In the genomic region with DNA sequence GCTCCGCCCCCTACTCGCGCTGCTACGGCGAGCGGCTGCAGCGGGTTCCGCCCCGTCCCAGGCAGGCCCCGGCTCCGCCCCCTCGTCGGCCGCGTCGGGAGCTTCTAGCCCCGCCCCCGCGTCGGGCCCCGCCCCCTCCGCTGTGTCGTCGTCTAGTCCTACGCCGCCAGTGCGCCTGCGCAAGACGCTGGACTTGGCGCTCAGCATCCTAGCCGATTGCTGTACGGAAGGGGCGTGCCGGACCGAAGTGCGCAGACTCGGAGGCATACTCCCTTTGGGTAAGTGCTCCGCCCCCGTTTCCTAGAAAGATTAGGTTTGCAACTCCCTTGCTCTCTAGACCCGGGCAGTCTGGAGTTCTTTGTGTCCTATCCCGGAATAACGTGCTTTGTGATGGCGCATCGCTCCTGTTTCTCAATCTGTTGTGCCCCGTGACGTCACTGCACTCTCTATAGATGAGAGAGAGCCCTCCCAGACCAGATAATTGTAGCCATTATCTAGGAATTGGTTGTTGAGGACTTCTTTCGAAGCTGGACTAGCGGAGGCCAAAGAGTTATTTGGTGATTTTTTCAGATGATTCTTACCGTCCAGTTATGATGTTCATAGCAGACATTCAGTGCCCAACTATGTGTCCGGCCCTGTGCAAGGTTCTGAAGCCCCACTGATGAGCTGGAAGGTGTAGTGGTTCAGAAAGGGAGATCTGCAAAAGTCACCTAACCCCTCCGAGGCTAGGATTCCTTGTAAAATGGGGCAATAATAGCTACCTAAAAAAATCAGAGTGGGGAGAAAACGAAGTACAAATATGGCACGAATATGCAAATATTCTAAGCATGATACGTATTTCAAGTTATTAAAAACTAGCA, we compare ENCODE assay signal across 8 cellular contexts. TPM values are rescaled to one million over a fixed set of nuclear protein-coding genes. Genes with fewer than 3 reads are reported as not detected.
DNase-seq lines count a peak whose midpoint lies in the region; ATAC-seq and TF ChIP-seq lines count a peak whose summit lies in the region.

No MANE protein-coding gene starts in this region.

- POLR2A ChIA-PET in naive thymus-derived CD4-positive, alpha-beta T cell (lab: Charles Lee) = interaction anchor here (0.6 to 5.2 kb wide), 30 partner anchors 10 to 881 kb away, joined by 3 to 69 read pairs (median 6); a partner anchor contains a TSS

- no peaks in the 10 kb centered on the region for H3K27me3 Mint-ChIP-seq in activated T-helper 17 cell treated with anti-CD3 and anti-CD28 coated beads, Interleukin-2, amount 50 U/mL, for 72 hours
- H3K27me3 Mint-ChIP-seq in naive thymus-derived CD4-positive, alpha-beta T cell = no peaks in the 10 kb centered on the region
- H3K27me3 Mint-ChIP-seq in stimulated activated memory B cell treated with anti-CD40 and anti-IgM and Interleukin-4, amounts not matched to agents 10 μg/mL and 1 μg/mL and 100 μg/mL, for 72 hours = no peaks in the 10 kb centered on the region

- peak; percentile 85 for ATAC-seq in activated T-helper 17 cell treated with anti-CD3 and anti-CD28 coated beads, Interleukin-2, amount 50 U/mL, for 72 hours (replicated peaks)
- ATAC-seq in naive thymus-derived CD4-positive, alpha-beta T cell = peak; percentile 91
- peak; percentile 92 for ATAC-seq in stimulated activated memory B cell treated with anti-CD40 and anti-IgM and Interleukin-4, amounts not matched to agents 10 μg/mL and 1 μg/mL and 100 μg/mL, for 72 hours

- H3K9me3 ChIP-seq in GM23248 (ENCODE audit: low read depth) (no peaks in the 10 kb centered on the region), fibroblast of lung (ENCODE audit: control insufficient read depth, insufficient read depth, low read depth, low read length) (no peaks in the 10 kb centered on the region)
- no peaks in the 10 kb centered on the region for H3K9me3 ChIP-seq in naive thymus-derived CD4-positive, alpha-beta T cell (ENCODE audit: control insufficient read depth in 2 of 3, low read length in 3 of 3)

- no peaks in the 10 kb centered on the region for H3K9me3 Mint-ChIP-seq in activated T-helper 17 cell treated with anti-CD3 and anti-CD28 coated beads, Interleukin-2, amount 50 U/mL, for 72 hours
- peaks cover 0 to 2% (median 0%) of the 10 kb centered on the region in 11 donors for H3K9me3 Mint-ChIP-seq in naive thymus-derived CD4-positive, alpha-beta T cell
- no peaks in the 10 kb centered on the region for H3K9me3 Mint-ChIP-seq in stimulated activated memory B cell treated with anti-CD40 and anti-IgM and Interleukin-4, amounts not matched to agents 10 μg/mL and 1 μg/mL and 100 μg/mL, for 72 hours

- H2AFZ ChIP-seq in GM23248 (peak overlapping the region; percentile 86), fibroblast of lung (ENCODE audit: low read length) (peak overlapping the region; percentile 87)

- peaks cover 50% of the 10 kb centered on the region for H3K79me2 ChIP-seq in GM23248 (ENCODE audit: insufficient read depth)
- H3K79me2 ChIP-seq in fibroblast of lung (ENCODE audit: control insufficient read depth, insufficient read depth, low read length) = peaks cover 33% of the 10 kb centered on the region

- 0 to 2% methylated on average over 30 to 43 of the region's 54 CpGs for WGBS in GM23248 (ENCODE audit: low coverage in 1 of 2, low lambda C conversion rate in 2 of 2, missing lambda C conversion rate in 2 of 2), 2 experiments

- no peaks in the 10 kb centered on the region for H4K20me1 ChIP-seq in GM23248 (ENCODE audit: insufficient read depth)
- no peaks in the 10 kb centered on the region for H4K20me1 ChIP-seq in fibroblast of lung (ENCODE audit: control insufficient read depth, extremely low read depth, insufficient read depth, low read length)

- H3K4me2 ChIP-seq in GM23248 (ENCODE audit: unreplicated experiment) = peak overlapping the region; percentile 91
- peak overlapping the region; percentile 74 for H3K4me2 ChIP-seq in fibroblast of lung (ENCODE audit: extremely low read depth, insufficient read depth, low read length)

- no peaks in the 10 kb centered on the region for H3K27me3 ChIP-seq in GM23248 (replicated peaks; ENCODE audit: insufficient read depth)
- no peaks in the 10 kb centered on the region for H3K27me3 ChIP-seq in fibroblast of lung (ENCODE audit: control insufficient read depth, insufficient read depth, low read length)
- H3K27me3 ChIP-seq in naive thymus-derived CD4-positive, alpha-beta T cell (ENCODE audit: control insufficient read depth in 2 of 2, insufficient read depth in 2 of 2, low read length in 2 of 2) = no peaks in the 10 kb centered on the region

- H3K4me3 Mint-ChIP-seq in activated T-helper 17 cell treated with anti-CD3 and anti-CD28 coated beads, Interleukin-2, amount 50 U/mL, for 72 hours = peak overlapping the region; percentile 95
- peak overlapping the region; percentile 88 to 96 (median 94) for H3K4me3 Mint-ChIP-seq in naive thymus-derived CD4-positive, alpha-beta T cell
- peak overlapping the region; percentile 86 for H3K4me3 Mint-ChIP-seq in stimulated activated memory B cell treated with anti-CD40 and anti-IgM and Interleukin-4, amounts not matched to agents 10 μg/mL and 1 μg/mL and 100 μg/mL, for 72 hours

- intact Hi-C loops in naive thymus-derived CD4-positive, alpha-beta T cell (cut with micrococcal nuclease) = loop anchor here (1.0 to 5.0 kb wide), 26 partner anchors 16 to 801 kb away; a partner anchor contains a TSS

- H3K27ac Mint-ChIP-seq in activated T-helper 17 cell treated with anti-CD3 and anti-CD28 coated beads, Interleukin-2, amount 50 U/mL, for 72 hours = peak overlapping the region; percentile 96
- H3K27ac Mint-ChIP-seq in naive thymus-derived CD4-positive, alpha-beta T cell = peak overlapping the region; percentile 94 to 99 (median 98)
- H3K27ac Mint-ChIP-seq in stimulated activated memory B cell treated with anti-CD40 and anti-IgM and Interleukin-4, amounts not matched to agents 10 μg/mL and 1 μg/mL and 100 μg/mL, for 72 hours = peak overlapping the region; percentile 96

- H3K9ac ChIP-seq in GM23248 (peak overlapping the region; percentile 87), fibroblast of lung (ENCODE audit: insufficient read depth, low read length) (peak overlapping the region; percentile 100)

- peak; percentile 97 for DNase-seq in DMS79 treated with DMSO at 0.1 percent for 48 hours (lab: John Stamatoyannopoulos, UW)
- peak; percentile 100 for DNase-seq in GM23248
- peak; percentile 89 to 91 for DNase-seq in Kasumi-1 (lab: John Stamatoyannopoulos, UW)
- peak; percentile 100 for DNase-seq in RKO (ENCODE audit: low spot score)
- peak; percentile 98 to 99 for DNase-seq in fibroblast of lung (ENCODE audit: low read depth in 2 of 2)
- peak; percentile 99 to 100 (median 100) for DNase-seq in naive thymus-derived CD4-positive, alpha-beta T cell

- TF ChIP-seq CTCF in fibroblast of lung (conservative IDR thresholded peaks at IDR 0.05 in 1 of 2, IDR thresholded peaks at IDR 0.05 in 1 of 2; ENCODE audit: low read depth in 1 of 2, low read length in 2 of 2) = no peak

- in situ Hi-C loops in GM23248 (cut with MboI) = no loop called here

- peaks cover 18% of the 10 kb centered on the region for H3F3A ChIP-seq in GM23248 (ENCODE audit: insufficient read depth)

- peaks cover 29% of the 10 kb centered on the region for H3K4me1 ChIP-seq in GM23248 (ENCODE audit: insufficient read depth)
- H3K4me1 ChIP-seq in fibroblast of lung (ENCODE audit: control insufficient read depth, extremely low read depth, insufficient read depth, low read length) = peaks cover 10% of the 10 kb centered on the region
- H3K4me1 ChIP-seq in naive thymus-derived CD4-positive, alpha-beta T cell (ENCODE audit: control insufficient read depth in 2 of 2, insufficient read depth in 2 of 2, low read length in 2 of 2) = peaks cover 32 to 37% of the 10 kb centered on the region in 2 donors

- H3K27ac ChIP-seq in GM23248 (peak overlapping the region; percentile 90), fibroblast of lung (ENCODE audit: insufficient read depth, low read length) (peak overlapping the region; percentile 100)
- peak overlapping the region; percentile 95 for H3K27ac ChIP-seq in naive thymus-derived CD4-positive, alpha-beta T cell (ENCODE audit: low read depth, low read length)

- CTCF ChIA-PET in naive thymus-derived CD4-positive, alpha-beta T cell (lab: Charles Lee) = interaction anchor here (0.6 to 3.4 kb wide), 8 partner anchors 8 to 614 kb away, joined by 3 to 17 read pairs (median 4); a partner anchor contains a TSS

- H3K36me3 ChIP-seq in GM23248 (ENCODE audit: low read depth) (no peaks in the 10 kb centered on the region), fibroblast of lung (ENCODE audit: control insufficient read depth, insufficient read depth, low read length) (peaks cover 14% of the 10 kb centered on the region)
- peaks cover 0 to 18% (median 0%) of the 10 kb centered on the region in 3 experiments for H3K36me3 ChIP-seq in naive thymus-derived CD4-positive, alpha-beta T cell (ENCODE audit: control insufficient read depth in 2 of 3, insufficient read depth in 3 of 3, low read length in 3 of 3)

- H3K36me3 Mint-ChIP-seq in activated T-helper 17 cell treated with anti-CD3 and anti-CD28 coated beads, Interleukin-2, amount 50 U/mL, for 72 hours (ENCODE audit: low read depth) = peaks cover 45% of the 10 kb centered on the region
- peaks cover 4 to 16% (median 7%) of the 10 kb centered on the region in 5 donors for H3K36me3 Mint-ChIP-seq in naive thymus-derived CD4-positive, alpha-beta T cell
- peaks cover 30% of the 10 kb centered on the region for H3K36me3 Mint-ChIP-seq in stimulated activated memory B cell treated with anti-CD40 and anti-IgM and Interleukin-4, amounts not matched to agents 10 μg/mL and 1 μg/mL and 100 μg/mL, for 72 hours

- H3K9me2 ChIP-seq in GM23248 (ENCODE audit: insufficient read depth) = no peaks in the 10 kb centered on the region

- H3K4me3 ChIP-seq in GM23248 (peak overlapping the region; percentile 99), fibroblast of lung (replicated peaks in 1 of 4; ENCODE audit: control extremely low read depth in 1 of 4, insufficient read depth in 1 of 4, low read depth in 3 of 4, low read length in 4 of 4) (peak overlapping the region; percentile 86 to 92 (median 88))
- peak overlapping the region; percentile 87 for H3K4me3 ChIP-seq in naive thymus-derived CD4-positive, alpha-beta T cell (ENCODE audit: low read length)

- H3K4me1 Mint-ChIP-seq in activated T-helper 17 cell treated with anti-CD3 and anti-CD28 coated beads, Interleukin-2, amount 50 U/mL, for 72 hours = peaks cover 17% of the 10 kb centered on the region
- peaks cover 25 to 49% (median 45%) of the 10 kb centered on the region in 7 donors for H3K4me1 Mint-ChIP-seq in naive thymus-derived CD4-positive, alpha-beta T cell
- H3K4me1 Mint-ChIP-seq in stimulated activated memory B cell treated with anti-CD40 and anti-IgM and Interleukin-4, amounts not matched to agents 10 μg/mL and 1 μg/mL and 100 μg/mL, for 72 hours = peaks cover 55% of the 10 kb centered on the region

RNA-seq across cellular contexts. Expression of a gene that starts 0.7 kb away (rescaled TPM):
- 11.2 and 14.3 TPM in 2 replicates for total RNA-seq in GM23248 (2014; rRNA removed; shearing (Covaris generic))
- 5.0 and 7.0 TPM in 2 replicates for polyA plus RNA-seq in GM23248 (2016; fragmentation: Nextera tagmentation; extraction: Ambion mirVana)
- total RNA-seq in activated T-helper 17 cell treated with anti-CD3 and anti-CD28 coated beads, Interleukin-2, amount 50 U/mL, for 72 hours = 10 to 100 TPM; 11.9 to 17.9 TPM
- 5.4 and 5.6 TPM in 2 replicates for total RNA-seq in fibroblast of lung
- polyA plus RNA-seq in fibroblast of lung = 1.7 and 3.4 TPM in 2 replicates
- 3.4 and 6.8 TPM in 2 replicates for polyA plus RNA-seq in fibroblast of lung (2012)
- 13.4 and 13.7 TPM in 2 replicates for polyA minus RNA-seq in fibroblast of lung (ENCODE audit: low replicate concordance)
- 10 to 100 TPM in 3 of 5 experiments, 1 to 10 TPM in 2; 8.5 to 14.4 (median 11.5) TPM for total RNA-seq in naive thymus-derived CD4-positive, alpha-beta T cell
- 10 to 100 TPM in 1 of 2 donors, 1 to 10 TPM in 1; 6.2 to 12.1 TPM for polyA plus RNA-seq in naive thymus-derived CD4-positive, alpha-beta T cell

RNA-seq across cellular contexts. Expression of a gene that starts 12.0 kb away (rescaled TPM):
- 71.8 and 88.5 TPM in 2 replicates for total RNA-seq in GM23248 (2014; rRNA removed; shearing (Covaris generic))
- 174 and 177 TPM in 2 replicates for polyA plus RNA-seq in GM23248 (2016; fragmentation: Nextera tagmentation; extraction: Ambion mirVana)
- total RNA-seq in activated T-helper 17 cell treated with anti-CD3 and anti-CD28 coated beads, Interleukin-2, amount 50 U/mL, for 72 hours = 1 to 10 TPM; 2.7 to 5.6 TPM
- 28.5 and 46.9 TPM in 2 replicates for total RNA-seq in fibroblast of lung
- polyA plus RNA-seq in fibroblast of lung = 68.4 and 94.3 TPM in 2 replicates
- polyA plus RNA-seq in fibroblast of lung (2012) = 171 and 229 TPM in 2 replicates
- polyA minus RNA-seq in fibroblast of lung (ENCODE audit: low replicate concordance) = 194 and 200 TPM in 2 replicates
- total RNA-seq in naive thymus-derived CD4-positive, alpha-beta T cell = 1 to 10 TPM in 1 of 5 experiments, under 1 TPM in 4; 0.29 to 1.5 (median 0.57) TPM
- polyA plus RNA-seq in naive thymus-derived CD4-positive, alpha-beta T cell = under 1 TPM; 0.32 to 0.44 TPM

RNA-seq across cellular contexts. Expression of a gene that starts 17.4 kb away (rescaled TPM):
- total RNA-seq in GM23248 (2014; rRNA removed; shearing (Covaris generic)) = 0.22 and 0.38 TPM in 2 replicates
- polyA plus RNA-seq in GM23248 (2016; fragmentation: Nextera tagmentation; extraction: Ambion mirVana) = 0.39 and 0.41 TPM in 2 replicates
- total RNA-seq in activated T-helper 17 cell treated with anti-CD3 and anti-CD28 coated beads, Interleukin-2, amount 50 U/mL, for 72 hours = under 1 TPM; 0.09 to 0.37 TPM
- total RNA-seq in fibroblast of lung = 0.26 and 0.33 TPM in 2 replicates
- 0.15 and 0.28 TPM in 2 replicates for polyA plus RNA-seq in fibroblast of lung
- polyA plus RNA-seq in fibroblast of lung (2012) = 0.20 and 0.40 TPM in 2 replicates
- polyA minus RNA-seq in fibroblast of lung (ENCODE audit: low replicate concordance) = 0.74 and 1.5 TPM in 2 replicates
- total RNA-seq in naive thymus-derived CD4-positive, alpha-beta T cell = under 1 TPM; 0.11 to 0.54 (median 0.32) TPM
- under 1 TPM; 0.12 to 0.33 TPM for polyA plus RNA-seq in naive thymus-derived CD4-positive, alpha-beta T cell

RNA-seq across cellular contexts. Expression of a gene that starts 23.0 kb away (rescaled TPM):
- not detected in 2 replicates for total RNA-seq in GM23248 (2014; rRNA removed; shearing (Covaris generic))
- polyA plus RNA-seq in GM23248 (2016; fragmentation: Nextera tagmentation; extraction: Ambion mirVana) (4.7 and 4.8 TPM in 2 replicates), fibroblast of lung (not detected in 2 replicates)
- total RNA-seq in activated T-helper 17 cell treated with anti-CD3 and anti-CD28 coated beads, Interleukin-2, amount 50 U/mL, for 72 hours = 1 to 10 TPM in 1 of 2 donors, under 1 TPM in 1; 0.50 to 1.2 TPM
- total RNA-seq in fibroblast of lung = under 0.01 TPM in 1 of 2 replicates, not detected in the other
- polyA plus RNA-seq in fibroblast of lung (2012) = 0.41 and 0.77 TPM in 2 replicates
- not detected in 2 replicates for polyA minus RNA-seq in fibroblast of lung (ENCODE audit: low replicate concordance)
- 1 to 10 TPM in 4 of 5 experiments, under 1 TPM in 1; 0.12 to 5.5 (median 3.7) TPM for total RNA-seq in naive thymus-derived CD4-positive, alpha-beta T cell
- polyA plus RNA-seq in naive thymus-derived CD4-positive, alpha-beta T cell = 1 to 10 TPM; 2.4 to 3.3 TPM

RNA-seq across cellular contexts. Expression of a gene that starts 31.8 kb away (rescaled TPM):
- total RNA-seq in GM23248 (2014; rRNA removed; shearing (Covaris generic)) = not detected in 2 replicates
- polyA plus RNA-seq in GM23248 (2016; fragmentation: Nextera tagmentation; extraction: Ambion mirVana) (not detected in 2 replicates), fibroblast of lung (not detected in 2 replicates)
- not detected for total RNA-seq in activated T-helper 17 cell treated with anti-CD3 and anti-CD28 coated beads, Interleukin-2, amount 50 U/mL, for 72 hours
- not detected in 2 replicates for total RNA-seq in fibroblast of lung
- polyA plus RNA-seq in fibroblast of lung (2012) = not detected in 2 replicates
- not detected in 2 replicates for polyA minus RNA-seq in fibroblast of lung (ENCODE audit: low replicate concordance)
- not detected for total RNA-seq in naive thymus-derived CD4-positive, alpha-beta T cell
- not detected for polyA plus RNA-seq in naive thymus-derived CD4-positive, alpha-beta T cell

Comparison
In these comparisons a context has a peak if more than half of its experiments do, and no peak if none do; other contexts are left out.
1. Peak in every context shown above with its lines: DNase-seq, ATAC-seq, H3K4me3 ChIP-seq and H3K27ac ChIP-seq.